Comparison of ENCODE assay signal across 1 cellular context in genomic region chr19:3519126-3519525, GRCh38.
A peak's percentile ranks its signal among the peaks of the same experiment; 100 is the strongest.
TF ChIP-seq lines count a peak whose summit lies in the region.

No MANE protein-coding gene starts in this region.

TF ChIP-seq in K562, 482 proteins besides CTCF, POLR2A, EP300 and RAD21:
- TF ChIP-seq FOXJ2 (tag; IDR thresholded peaks at IDR 0.05) = no peak
- TF ChIP-seq STAT6 (CRISPR knock-in tag; IDR thresholded peaks at IDR 0.05) = no peak
- no peak for TF ChIP-seq MAX (CRISPR knock-in tag; IDR thresholded peaks at IDR 0.05)
- no peak for TF ChIP-seq TEAD2 (tag; IDR thresholded peaks at IDR 0.05)
- no peak for TF ChIP-seq PTRF (tag; IDR thresholded peaks at IDR 0.05)
- no peak for TF ChIP-seq EP400 (IDR thresholded peaks at IDR 0.05)
- TF ChIP-seq ZBTB33 (CRISPR knock-in tag; IDR thresholded peaks at IDR 0.05) = peak; percentile 21; the same call in 1 of the 2 replicates
- TF ChIP-seq PTTG1 (tag; IDR thresholded peaks at IDR 0.05; ENCODE audit: low read depth) = no peak
